In the genomic region with DNA sequence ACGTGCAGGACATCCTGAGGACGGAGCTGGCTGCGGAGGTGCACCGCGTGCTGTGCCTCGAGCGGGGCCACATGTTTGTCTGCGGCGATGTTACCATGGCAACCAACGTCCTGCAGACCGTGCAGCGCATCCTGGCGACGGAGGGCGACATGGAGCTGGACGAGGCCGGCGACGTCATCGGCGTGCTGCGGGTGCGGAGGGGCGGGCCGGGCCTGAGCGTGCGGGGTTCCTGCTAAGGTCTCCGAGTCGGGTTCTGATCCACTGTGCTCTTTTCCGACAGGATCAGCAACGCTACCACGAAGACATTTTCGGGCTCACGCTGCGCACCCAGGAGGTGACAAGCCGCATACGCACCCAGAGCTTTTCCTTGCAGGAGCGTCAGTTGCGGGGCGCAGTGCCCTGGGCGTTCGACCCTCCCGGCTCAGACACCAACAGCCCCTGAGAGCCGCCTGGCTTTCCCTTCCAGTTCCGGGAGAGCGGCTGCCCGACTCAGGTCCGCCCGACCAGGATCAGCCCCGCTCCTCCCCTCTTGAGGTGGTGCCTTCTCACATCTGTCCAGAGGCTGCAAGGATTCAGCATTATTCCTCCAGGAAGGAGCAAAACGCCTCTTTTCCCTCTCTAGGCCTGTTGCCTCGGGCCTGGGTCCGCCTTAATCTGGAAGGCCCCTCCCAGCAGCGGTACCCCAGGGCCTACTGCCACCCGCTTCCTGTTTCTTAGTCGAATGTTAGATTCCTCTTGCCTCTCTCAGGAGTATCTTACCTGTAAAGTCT, we compare ENCODE assay signal across 8 cellular contexts. TPM values are rescaled to one million over a fixed set of nuclear protein-coding genes. Genes with fewer than 3 reads are reported as not detected.
DNase-seq lines count a peak whose midpoint lies in the region; ATAC-seq and TF ChIP-seq lines count a peak whose summit lies in the region.

No MANE protein-coding gene starts in this region.

- H3K27ac ChIP-seq in A673 (ENCODE audit: low read depth, low read length, poor library complexity, severe bottlenecking) (no peak overlapping the region), RWPE1 (no peak overlapping the region), aorta (ENCODE audit: low read depth in 1 of 2, low read length in 2 of 2) (no peak overlapping the region)

- peak; percentile 56 for ATAC-seq in GM21367 (IDR thresholded peaks at IDR 0.05; ENCODE audit: unreplicated experiment)
- peak; percentile 55 for ATAC-seq in Right ventricle myocardium superior (ENCODE audit: poor library complexity)
- ATAC-seq in sciatic nerve: peak; percentile 41
- peak; percentile 13 for ATAC-seq in aorta (ENCODE audit: low FRiP score)
- ATAC-seq in HG03108 (IDR thresholded peaks at IDR 0.05; ENCODE audit: unreplicated experiment): no peak

- H3K9me3 Mint-ChIP-seq in activated naive CD4-positive, alpha-beta T cell treated with anti-CD3 and anti-CD28 coated beads, Interleukin-2, amount 10 ng/mL, durations not matched to agents 7 days and 5 days: no peaks in the 10 kb centered on the region

- peaks cover 25% of the 10 kb centered on the region for H3K4me1 ChIP-seq in A673 (ENCODE audit: insufficient read depth, low read length, poor library complexity, severe bottlenecking)
- no peaks in the 10 kb centered on the region for H3K4me1 ChIP-seq in aorta (ENCODE audit: control insufficient read depth in 1 of 2, insufficient read depth in 2 of 2, low read length in 2 of 2)

- POLR2A ChIA-PET in A673 (lab: Charles Lee; ENCODE audit: low non-redundant PET) (no interaction called here), RWPE1 (lab: Yijun Ruan, JAX; ENCODE audit: low non-redundant PET) (no interaction called here)

- H3K4me3 Mint-ChIP-seq in activated naive CD4-positive, alpha-beta T cell treated with anti-CD3 and anti-CD28 coated beads, Interleukin-2, amount 10 ng/mL, durations not matched to agents 7 days and 5 days: peak overlapping the region; percentile 90

- H3K27me3 ChIP-seq in A673 (replicated peaks; ENCODE audit: insufficient read depth, low read depth, low read length, poor library complexity): no peaks in the 10 kb centered on the region
- no peaks in the 10 kb centered on the region for H3K27me3 ChIP-seq in aorta (ENCODE audit: control insufficient read depth in 1 of 2, insufficient read depth in 2 of 2, low read length in 1 of 2)

- DNase-seq in A673 (ENCODE audit: low spot score) (peak; percentile 84), RWPE1 (ENCODE audit: low spot score) (no peak), Right ventricle myocardium superior (peak; percentile 85), sciatic nerve (ENCODE audit: low spot score) (peak; percentile 76), aorta (peak; percentile 88 to 89)
- peak; percentile 97 for DNase-seq in activated naive CD4-positive, alpha-beta T cell treated with anti-CD3 and anti-CD28 coated beads, Interleukin-2, amount 10 ng/mL, durations not matched to agents 7 days and 5 days

- peaks cover 91% of the 10 kb centered on the region for H3K4me1 Mint-ChIP-seq in activated naive CD4-positive, alpha-beta T cell treated with anti-CD3 and anti-CD28 coated beads, Interleukin-2, amount 10 ng/mL, durations not matched to agents 7 days and 5 days

- H3K9me3 ChIP-seq in A673 (ENCODE audit: low read depth, low read length, poor library complexity, severe bottlenecking) (no peaks in the 10 kb centered on the region), aorta (ENCODE audit: control insufficient read depth, low read length) (no peaks in the 10 kb centered on the region)

- peaks cover 16% of the 10 kb centered on the region for H3K27me3 Mint-ChIP-seq in activated naive CD4-positive, alpha-beta T cell treated with anti-CD3 and anti-CD28 coated beads, Interleukin-2, amount 10 ng/mL, durations not matched to agents 7 days and 5 days

- TF ChIP-seq CTCF in A673 (conservative IDR thresholded peaks at IDR 0.05; ENCODE audit: low read depth, low read length): peak; percentile 26; the same call in 1 of the 2 replicates
- TF ChIP-seq CTCF in RWPE1 (conservative IDR thresholded peaks at IDR 0.05; ENCODE audit: low read depth): peak; percentile 29; the same call in 1 of the 2 replicates

- intact Hi-C loops in A673 (cut with micrococcal nuclease; ENCODE audit: unreplicated experiment) (loop anchor here (2.0 to 5.0 kb wide), 2 partner anchors 51 to 98 kb away; no protein-coding TSS in a partner anchor), Right ventricle myocardium superior (cut with DNase I) (no loop called here), sciatic nerve (cut with DNase I) (no loop called here), aorta (cut with DNase I) (no loop called here)

- no peaks in the 10 kb centered on the region for H3K36me3 ChIP-seq in A673 (ENCODE audit: insufficient read depth, low read length, poor library complexity, severe bottlenecking)
- H3K36me3 ChIP-seq in aorta (ENCODE audit: control insufficient read depth in 1 of 2, insufficient read depth in 2 of 2, low read length in 1 of 2): no peaks in the 10 kb centered on the region

- H3K4me3 ChIP-seq in A673 (ENCODE audit: low read depth, low read length, poor library complexity, severe bottlenecking) (peak overlapping the region; percentile 23), aorta (ENCODE audit: low read length in 2 of 2) (no peak overlapping the region)

- no TSS peak for BruUV-seq in A673 (replicated peaks; lab: Mats Ljungman, UMichigan)

- H3K27ac Mint-ChIP-seq in activated naive CD4-positive, alpha-beta T cell treated with anti-CD3 and anti-CD28 coated beads, Interleukin-2, amount 10 ng/mL, durations not matched to agents 7 days and 5 days: peak overlapping the region; percentile 98

- 8% methylated on average over 56 of the region's 56 CpGs for WGBS in aorta, 2 donors

- CTCF ChIA-PET in A673 (lab: Charles Lee): interaction anchor here (0.6 kb wide), 3 partner anchors 13 to 51 kb away, joined by 3 to 6 read pairs (median 3); no protein-coding TSS in a partner anchor
- CTCF ChIA-PET in RWPE1 (lab: Yijun Ruan, JAX): interaction anchor here (0.6 kb wide), 1 partner anchor 54 kb away, joined by 4 read pairs; no protein-coding TSS in a partner anchor
- CTCF ChIA-PET in activated naive CD4-positive, alpha-beta T cell treated with anti-CD3 and anti-CD28 coated beads, Interleukin-2, amount 10 ng/mL, durations not matched to agents 7 days and 5 days (lab: Charles Lee): interaction anchor here (0.7 to 1.5 kb wide), 3 partner anchors 30 to 51 kb away, joined by 3 to 7 read pairs (median 5); no protein-coding TSS in a partner anchor

- H3K36me3 Mint-ChIP-seq in activated naive CD4-positive, alpha-beta T cell treated with anti-CD3 and anti-CD28 coated beads, Interleukin-2, amount 10 ng/mL, durations not matched to agents 7 days and 5 days: peaks cover 31% of the 10 kb centered on the region

RNA-seq across cellular contexts. Expression of a gene that starts 10.4 kb away (rescaled TPM):
- total RNA-seq in A673 (2021) (0.96 and 1.9 TPM in 2 replicates), Right ventricle myocardium superior (not detected), sciatic nerve (0.67 TPM), aorta (under 1 TPM in 1 of 2 donors, not detected in 1; 0.12 TPM)
- not detected for polyA plus RNA-seq in aorta

RNA-seq across cellular contexts. Expression of a gene that starts 14.3 kb away (rescaled TPM):
- total RNA-seq in A673 (2021): 50.9 and 57.6 TPM in 2 replicates
- total RNA-seq in Right ventricle myocardium superior: 24.6 TPM
- 32.8 TPM for total RNA-seq in sciatic nerve
- 10 to 100 TPM; 18.7 to 30.8 TPM for total RNA-seq in aorta
- 10 to 100 TPM in 1 of 2 donors, 1 to 10 TPM in 1; 5.5 to 39.7 TPM for polyA plus RNA-seq in aorta

RNA-seq across cellular contexts. Expression of a gene that starts 23.1 kb away (rescaled TPM):
- total RNA-seq in A673 (2021) (0.75 and 1.4 TPM in 2 replicates), Right ventricle myocardium superior (10.0 TPM), sciatic nerve (26.6 TPM), aorta (10 to 100 TPM; 28.1 to 32.4 TPM)
- polyA plus RNA-seq in aorta: 10 to 100 TPM in 1 of 2 donors, under 1 TPM in 1; 0.63 to 17.3 TPM

RNA-seq across cellular contexts. Expression of a gene that starts 34.4 kb away (rescaled TPM):
- 4.5 and 6.7 TPM in 2 replicates for total RNA-seq in A673 (2021)
- 6.5 TPM for total RNA-seq in Right ventricle myocardium superior
- total RNA-seq in sciatic nerve: 4.7 TPM
- total RNA-seq in aorta: 1 to 10 TPM; 1.7 to 2.9 TPM
- 1 to 10 TPM in 1 of 2 donors, not detected in 1; 7.1 TPM for polyA plus RNA-seq in aorta

RNA-seq across cellular contexts. Expression of a gene that starts 35.8 kb away (rescaled TPM):
- total RNA-seq in A673 (2021): 1.5 and 4.0 TPM in 2 replicates
- 88.9 TPM for total RNA-seq in Right ventricle myocardium superior
- total RNA-seq in sciatic nerve: 3.2 TPM
- total RNA-seq in aorta: 1 to 10 TPM in 1 of 2 donors, under 1 TPM in 1; 0.65 to 2.4 TPM
- polyA plus RNA-seq in aorta: under 1 TPM; 0.23 to 0.63 TPM
